ENCODE assay signal across 13 cellular contexts in the genomic region with DNA sequence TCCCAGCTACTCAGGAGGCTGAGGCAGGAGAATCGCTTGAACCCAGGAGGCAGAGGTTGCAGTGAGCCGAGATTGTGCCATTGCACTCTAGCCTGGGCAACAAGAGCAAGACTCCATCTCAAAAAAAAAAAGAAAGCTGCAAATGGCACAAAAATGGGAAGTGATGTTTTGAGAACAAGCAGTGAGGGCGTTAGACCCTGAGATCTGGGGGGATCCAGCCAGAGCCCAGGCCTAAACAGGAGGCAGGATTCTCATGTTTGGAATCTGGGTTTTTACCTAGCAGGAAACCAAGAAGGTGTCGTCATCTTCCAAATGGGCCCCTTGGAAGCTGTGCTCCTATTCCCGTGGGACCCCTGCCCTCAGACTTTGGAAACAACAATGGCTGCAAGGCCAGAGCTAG. TPM values are rescaled to one million over a fixed set of nuclear protein-coding genes. Genes with fewer than 3 reads are reported as not detected.
DNase-seq lines count a peak whose midpoint lies in the region; ATAC-seq lines count a peak whose summit lies in the region.
"Not testable (repeated sequence)": the region's sequence is repeated elsewhere in the genome, so short reads cannot be mapped to it uniquely, and the experiment has no call there.
"Had no signal": no experiment of that assay in that cellular context is flagged by ENCODE, and none has a peak within 500 bp of the region (broad histone marks: within the 10 kb centered on the region; RNA-seq: fewer than 3 reads in every experiment).

No MANE protein-coding gene starts in this region.

- POLR2A ChIA-PET in CD8-positive, alpha-beta memory T cell (lab: Charles Lee) = interaction anchor here (0.9 to 10.6 kb wide), 2 partner anchors 13 to 26 kb away, joined by 4 to 287 read pairs; a partner anchor contains a TSS
- POLR2A ChIA-PET in activated CD4-positive, alpha-beta T cell treated with anti-CD3 and anti-CD28 coated beads, Interleukin-2, amount 10 ng/mL, durations not matched to agents 7 days and 5 days (lab: Charles Lee) = interaction anchor here (0.5 kb wide), 1 partner anchor 13 kb away, joined by 3 read pairs; a partner anchor contains a TSS

- not testable (repeated sequence) for H3K9me3 Mint-ChIP-seq in CD8-positive, alpha-beta memory T cell; activated CD4-positive, alpha-beta T cell treated with anti-CD3 and anti-CD28 coated beads, Interleukin-2, amount 10 ng/mL, durations not matched to agents 7 days and 5 days; activated naive CD4-positive, alpha-beta T cell treated with anti-CD3 and anti-CD28 coated beads, Interleukin-2, amount 10 ng/mL, durations not matched to agents 7 days and 5 days; effector memory CD8-positive, alpha-beta T cell

- peaks cover 52 to 62% (median 55%) of the 10 kb centered on the region in 3 donors for H3K4me1 Mint-ChIP-seq in CD8-positive, alpha-beta memory T cell
- H3K4me1 Mint-ChIP-seq in activated CD4-positive, alpha-beta T cell treated with anti-CD3 and anti-CD28 coated beads, Interleukin-2, amount 10 ng/mL, durations not matched to agents 7 days and 5 days = peaks cover 44% of the 10 kb centered on the region
- H3K4me1 Mint-ChIP-seq in activated naive CD4-positive, alpha-beta T cell treated with anti-CD3 and anti-CD28 coated beads, Interleukin-2, amount 10 ng/mL, durations not matched to agents 7 days and 5 days = peaks cover 48% of the 10 kb centered on the region
- H3K4me1 Mint-ChIP-seq in effector memory CD8-positive, alpha-beta T cell (ENCODE audit: low read depth in 2 of 2) = peaks cover 39 to 55% of the 10 kb centered on the region in 2 donors

- H3K36me3 ChIP-seq in BLaER1 treated with 17β-estradiol and CSF1 and Interleukin-3, amounts not matched to agents 10 nM and 100 nM = peaks cover 0 to 43% (median 22%) of the 10 kb centered on the region in 11 experiments; a peak in 13 of 22 replicates
- H3K36me3 ChIP-seq in CD8-positive, alpha-beta memory T cell (ENCODE audit: insufficient read depth, low read length) = not testable (repeated sequence)

- ATAC-seq in effector memory CD8-positive, alpha-beta T cell (replicated peaks) = not testable (repeated sequence)

- H4K20me1 ChIP-seq in BLaER1 treated with 17β-estradiol and CSF1 and Interleukin-3, amounts not matched to agents 10 nM and 100 nM = not testable (repeated sequence)

- not testable (repeated sequence) for H3K27me3 ChIP-seq in BLaER1 treated with 17β-estradiol and CSF1 and Interleukin-3, amounts not matched to agents 10 nM and 100 nM; CD8-positive, alpha-beta memory T cell (ENCODE audit: insufficient read depth, low read length, poor library complexity, severe bottlenecking)

- H3K27ac Mint-ChIP-seq in CD8-positive, alpha-beta memory T cell = peak overlapping the region in 7 of 8 donors; percentile 75 to 98 (median 95)
- H3K27ac Mint-ChIP-seq in activated CD4-positive, alpha-beta T cell treated with anti-CD3 and anti-CD28 coated beads, Interleukin-2, amount 10 ng/mL, durations not matched to agents 7 days and 5 days = peak overlapping the region; percentile 62
- peak overlapping the region; percentile 55 for H3K27ac Mint-ChIP-seq in activated naive CD4-positive, alpha-beta T cell treated with anti-CD3 and anti-CD28 coated beads, Interleukin-2, amount 10 ng/mL, durations not matched to agents 7 days and 5 days
- H3K27ac Mint-ChIP-seq in effector memory CD8-positive, alpha-beta T cell = peak overlapping the region; percentile 60 to 96

- peak overlapping the region in 3 of 11 experiments; percentile 14 to 28 (median 24); a peak in 1 of 22 replicates for H3K9ac ChIP-seq in BLaER1 treated with 17β-estradiol and CSF1 and Interleukin-3, amounts not matched to agents 10 nM and 100 nM

- H3K36me3 Mint-ChIP-seq in CD8-positive, alpha-beta memory T cell = not testable (repeated sequence)
- peaks cover 31% of the 10 kb centered on the region for H3K36me3 Mint-ChIP-seq in activated CD4-positive, alpha-beta T cell treated with anti-CD3 and anti-CD28 coated beads, Interleukin-2, amount 10 ng/mL, durations not matched to agents 7 days and 5 days (ENCODE audit: low read depth)
- peaks cover 29% of the 10 kb centered on the region for H3K36me3 Mint-ChIP-seq in activated naive CD4-positive, alpha-beta T cell treated with anti-CD3 and anti-CD28 coated beads, Interleukin-2, amount 10 ng/mL, durations not matched to agents 7 days and 5 days
- peaks cover 14% of the 10 kb centered on the region for H3K36me3 Mint-ChIP-seq in effector memory CD8-positive, alpha-beta T cell (ENCODE audit: insufficient read depth)

- H3K4me1 ChIP-seq in BLaER1 treated with 17β-estradiol and CSF1 and Interleukin-3, amounts not matched to agents 10 nM and 100 nM = peaks cover 54 to 76% (median 64%) of the 10 kb centered on the region in 10 experiments
- H3K4me1 ChIP-seq in CD8-positive, alpha-beta memory T cell (ENCODE audit: insufficient read depth, low read length) = peaks cover 52% of the 10 kb centered on the region

- not testable (repeated sequence) for H3K27me3 Mint-ChIP-seq in CD8-positive, alpha-beta memory T cell; activated CD4-positive, alpha-beta T cell treated with anti-CD3 and anti-CD28 coated beads, Interleukin-2, amount 10 ng/mL, durations not matched to agents 7 days and 5 days; activated naive CD4-positive, alpha-beta T cell treated with anti-CD3 and anti-CD28 coated beads, Interleukin-2, amount 10 ng/mL, durations not matched to agents 7 days and 5 days; effector memory CD8-positive, alpha-beta T cell

- H3K9me3 ChIP-seq in BLaER1 treated with 17β-estradiol and CSF1 and Interleukin-3, amounts not matched to agents 10 nM and 100 nM (replicated peaks in 1 of 11); CD8-positive, alpha-beta memory T cell (ENCODE audit: low read length): not testable (repeated sequence)

- H3K27ac ChIP-seq in BLaER1 treated with 17β-estradiol and CSF1 and Interleukin-3, amounts not matched to agents 10 nM and 100 nM = peak overlapping the region in 9 of 11 experiments; percentile 7 to 98 (median 95); a peak in 15 of 22 replicates
- H3K27ac ChIP-seq in CD8-positive, alpha-beta memory T cell (ENCODE audit: low read depth, low read length) = not testable (repeated sequence)

- intact Hi-C loops in posterior vena cava (cut with DNase I) = loop anchor here in 1 of 2 donors (5.0 kb wide), 1 partner anchor 585 kb away; no protein-coding TSS in a partner anchor

- H3K4me2 ChIP-seq in BLaER1 treated with 17β-estradiol and CSF1 and Interleukin-3, amounts not matched to agents 10 nM and 100 nM = peak overlapping the region; percentile 94 to 100 (median 98)

- H3K4me3 ChIP-seq in BLaER1 treated with 17β-estradiol and CSF1 and Interleukin-3, amounts not matched to agents 10 nM and 100 nM; CD8-positive, alpha-beta memory T cell (ENCODE audit: low read length): not testable (repeated sequence)

- DNase-seq in CD8-positive, alpha-beta memory T cell; activated CD4-positive, alpha-beta T cell treated with anti-CD3 and anti-CD28 coated beads, Interleukin-2, amount 10 ng/mL, durations not matched to agents 7 days and 5 days; activated naive CD4-positive, alpha-beta T cell treated with anti-CD3 and anti-CD28 coated beads, Interleukin-2, amount 10 ng/mL, durations not matched to agents 7 days and 5 days; effector memory CD8-positive, alpha-beta T cell: not testable (repeated sequence)
- peak; percentile 11 for DNase-seq in NOMO-1 treated with DMSO at 0.1 percent for 48 hours (lab: John Stamatoyannopoulos, UW; ENCODE audit: unreplicated experiment)
- DNase-seq in posterior vena cava (ENCODE audit: low spot score) = peak; percentile 46

- not testable (repeated sequence) for H3K4me3 Mint-ChIP-seq in CD8-positive, alpha-beta memory T cell; activated CD4-positive, alpha-beta T cell treated with anti-CD3 and anti-CD28 coated beads, Interleukin-2, amount 10 ng/mL, durations not matched to agents 7 days and 5 days; activated naive CD4-positive, alpha-beta T cell treated with anti-CD3 and anti-CD28 coated beads, Interleukin-2, amount 10 ng/mL, durations not matched to agents 7 days and 5 days; effector memory CD8-positive, alpha-beta T cell

- CTCF ChIA-PET in CD8-positive, alpha-beta memory T cell (lab: Charles Lee) = interaction anchor here (0.6 to 21.9 kb wide), 3 partner anchors 26 to 114 kb away, joined by 3 to 840 read pairs (median 4); a partner anchor contains a TSS
- CTCF ChIA-PET in activated CD4-positive, alpha-beta T cell treated with anti-CD3 and anti-CD28 coated beads, Interleukin-2, amount 10 ng/mL, durations not matched to agents 7 days and 5 days (lab: Charles Lee) = interaction anchor here (0.8 to 21.4 kb wide), 3 partner anchors 14 to 31 kb away, joined by 3 to 442 read pairs (median 9); a partner anchor contains a TSS
- CTCF ChIA-PET in activated naive CD4-positive, alpha-beta T cell treated with anti-CD3 and anti-CD28 coated beads, Interleukin-2, amount 10 ng/mL, durations not matched to agents 7 days and 5 days (lab: Charles Lee) = interaction anchor here (0.6 to 0.9 kb wide), 2 partner anchors 8 to 24 kb away, joined by 3 read pairs; no protein-coding TSS in a partner anchor

RNA-seq across cellular contexts. Expression of a gene that starts 12.8 kb away (rescaled TPM):
- 100 to 1,000 TPM; 447 to 472 TPM for total RNA-seq in CD8-positive, alpha-beta memory T cell
- 1,786 TPM for polyA plus RNA-seq in CD8-positive, alpha-beta memory T cell
- total RNA-seq in activated CD4-positive, alpha-beta T cell treated with anti-CD3 and anti-CD28 coated beads, Interleukin-2, amount 10 ng/mL, durations not matched to agents 7 days and 5 days = 100 to 1,000 TPM; 606 to 707 TPM
- 100 to 1,000 TPM; 163 to 190 TPM for total RNA-seq in posterior vena cava

RNA-seq across cellular contexts. Expression of a gene that starts 13.7 kb away (rescaled TPM):
- 10 to 100 TPM; 35.2 to 35.8 TPM for total RNA-seq in CD8-positive, alpha-beta memory T cell
- polyA plus RNA-seq in CD8-positive, alpha-beta memory T cell = 14.3 TPM
- 10 to 100 TPM; 48.6 to 51.3 TPM for total RNA-seq in activated CD4-positive, alpha-beta T cell treated with anti-CD3 and anti-CD28 coated beads, Interleukin-2, amount 10 ng/mL, durations not matched to agents 7 days and 5 days
- total RNA-seq in posterior vena cava = 10 to 100 TPM; 12.2 to 17.1 TPM

RNA-seq across cellular contexts. Expression of a gene that starts 25.0 kb away (rescaled TPM):
- total RNA-seq in CD8-positive, alpha-beta memory T cell = 100 to 1,000 TPM; 355 to 388 TPM
- 7,622 TPM for polyA plus RNA-seq in CD8-positive, alpha-beta memory T cell
- 1,000 to 10,000 TPM; 1,663 to 1,924 TPM for total RNA-seq in activated CD4-positive, alpha-beta T cell treated with anti-CD3 and anti-CD28 coated beads, Interleukin-2, amount 10 ng/mL, durations not matched to agents 7 days and 5 days
- 10 to 100 TPM in 1 of 2 donors, 1 to 10 TPM in 1; 7.0 to 16.1 TPM for total RNA-seq in posterior vena cava
- total RNA-seq: A172, GM23248, HFFc6, LHCN-M2, NCI-H460 had no signal
- polyA plus RNA-seq: AG04450, GM23248 had no signal

RNA-seq across cellular contexts. Expression of a gene that starts 58.7 kb away (rescaled TPM):
- total RNA-seq in CD8-positive, alpha-beta memory T cell = 10 to 100 TPM; 28.8 to 29.7 TPM
- polyA plus RNA-seq in CD8-positive, alpha-beta memory T cell = 7.7 TPM
- 10 to 100 TPM; 46.9 to 49.0 TPM for total RNA-seq in activated CD4-positive, alpha-beta T cell treated with anti-CD3 and anti-CD28 coated beads, Interleukin-2, amount 10 ng/mL, durations not matched to agents 7 days and 5 days
- 1 to 10 TPM; 2.8 to 3.7 TPM for total RNA-seq in posterior vena cava

Comparison
In these comparisons a context has a peak if more than half of its experiments do, and no peak if none do; other contexts are left out.
1. RNA of a gene that starts 25.0 kb away (total RNA-seq): 1,663 to 1,924 TPM in activated CD4-positive, alpha-beta T cell treated with anti-CD3 and anti-CD28 coated beads, Interleukin-2, amount 10 ng/mL, durations not matched to agents 7 days and 5 days and 355 to 388 TPM in CD8-positive, alpha-beta memory T cell; 7.0 to 16.1 TPM in posterior vena cava; every median in the first group is over 10 times any median in the second.
2. Peak in every context shown above with its lines, with median percentiles within 50 percentile points of each other: H3K27ac Mint-ChIP-seq.